In genomic region chr9:128342971-128343680, GRCh38 we compare ENCODE assay signal across 19 cellular contexts. TPM values are rescaled to one million over a fixed set of nuclear protein-coding genes. Genes with fewer than 3 reads are reported as not detected.
DNase-seq lines count a peak whose midpoint lies in the region; ATAC-seq, FAIRE-seq and TF ChIP-seq lines count a peak whose summit lies in the region.
"Had no signal": no experiment of that assay in that cellular context is flagged by ENCODE, and none has a peak within 500 bp of the region (broad histone marks: within the 10 kb centered on the region; RNA-seq: fewer than 3 reads in every experiment).

No MANE protein-coding gene starts in this region.

- no peak overlapping the region for H2BK5ac ChIP-seq in trophoblast cell (ENCODE audit: low read depth, low read length, poor library complexity)

- peaks cover 3% of the 10 kb centered on the region for H3K9me3 ChIP-seq in trophoblast cell (ENCODE audit: insufficient read depth, low read depth, low read length)
- H3K9me3 ChIP-seq: BLaER1 treated with 17β-estradiol and CSF1 and Interleukin-3, amounts not matched to agents 10 nM and 100 nM had no signal

- H3K14ac ChIP-seq in trophoblast cell (ENCODE audit: low read length), result no peak overlapping the region

- H3K36me3 ChIP-seq in GM23338 (ENCODE audit: insufficient read depth) (0 out of 2 replicates have a peak, but pooled peaks cover 4% of the 10 kb centered on the region), trophoblast cell (ENCODE audit: control insufficient read depth in 1 of 2, insufficient read depth in 2 of 2, low read length in 2 of 2) (peaks cover 36 to 41% of the 10 kb centered on the region in 2 experiments)

- peaks cover 15% of the 10 kb centered on the region for H3K27me3 Mint-ChIP-seq in GM23338 (ENCODE audit: insufficient read depth, low read depth, poor library complexity)
- no peaks in the 10 kb centered on the region for H3K27me3 Mint-ChIP-seq in stimulated activated naive CD8-positive, alpha-beta T cell treated with anti-CD3 and anti-CD28 coated beads, Interleukin-15, amount 100 ng/mL, for 72 hours
- H3K27me3 Mint-ChIP-seq: CD4-positive, CD25-positive, alpha-beta regulatory T cell had no signal

- no peak overlapping the region for H2AK5ac ChIP-seq in trophoblast cell (ENCODE audit: low read length)

- H3K79me1 ChIP-seq in trophoblast cell (ENCODE audit: low read length), result peaks cover 6% of the 10 kb centered on the region

- H3K4me2 ChIP-seq in GM23338 (no peak overlapping the region), trophoblast cell (ENCODE audit: low read length) (no peak overlapping the region)
- H3K4me2 ChIP-seq: BLaER1 treated with 17β-estradiol and CSF1 and Interleukin-3, amounts not matched to agents 10 nM and 100 nM had no signal

- no peak overlapping the region for H4K8ac ChIP-seq in trophoblast cell (ENCODE audit: low read depth, low read length)

- H3F3A ChIP-seq in GM23338 (replicated peaks; ENCODE audit: low read depth), result peaks cover 15% of the 10 kb centered on the region

- H4K20me1 ChIP-seq in GM23338 (replicated peaks; ENCODE audit: insufficient read depth), result peaks cover 6% of the 10 kb centered on the region; the same call in 1 of the 2 replicates

- no peak overlapping the region for H3K4me3 Mint-ChIP-seq in GM23338
- H3K4me3 Mint-ChIP-seq in stimulated activated naive CD8-positive, alpha-beta T cell treated with anti-CD3 and anti-CD28 coated beads, Interleukin-15, amount 100 ng/mL, for 72 hours, result no peak overlapping the region
- H3K4me3 Mint-ChIP-seq: H9, HFFc6 had no signal

- H2BK12ac ChIP-seq in trophoblast cell (ENCODE audit: low read length), result no peak overlapping the region

- H3K27ac ChIP-seq in GM23338 (ENCODE audit: low read depth) (no peak overlapping the region), trophoblast cell (ENCODE audit: low read depth, low read length) (no peak overlapping the region)
- H3K27ac ChIP-seq: BLaER1 treated with 17β-estradiol and CSF1 and Interleukin-3, amounts not matched to agents 10 nM and 100 nM; GM23248; HL-60 had no signal

- H3K36me3 Mint-ChIP-seq in GM23338 (ENCODE audit: low read depth), result peaks cover 10% of the 10 kb centered on the region; the same call in 2 of the 3 replicates

- H3K4me3 ChIP-seq in GM23338 (no peak overlapping the region), trophoblast cell (ENCODE audit: low read depth, low read length) (no peak overlapping the region)
- H3K4me3 ChIP-seq: BLaER1 treated with 17β-estradiol and CSF1 and Interleukin-3, amounts not matched to agents 10 nM and 100 nM; GM12878; GM23248; K562 had no signal

- peaks cover 4% of the 10 kb centered on the region for H3K4me1 Mint-ChIP-seq in GM23338
- peaks cover 15% of the 10 kb centered on the region for H3K4me1 Mint-ChIP-seq in stimulated activated naive CD8-positive, alpha-beta T cell treated with anti-CD3 and anti-CD28 coated beads, Interleukin-15, amount 100 ng/mL, for 72 hours

- no peak overlapping the region for H3K18ac ChIP-seq in trophoblast cell (ENCODE audit: low read length)

- no peak overlapping the region for H3K4ac ChIP-seq in trophoblast cell (ENCODE audit: low read depth, low read length)

- no peak overlapping the region for H2BK120ac ChIP-seq in trophoblast cell (ENCODE audit: insufficient read depth, low read length, poor library complexity)

- no peak overlapping the region for H4K12ac ChIP-seq in trophoblast cell (ENCODE audit: low read depth, low read length)

- H3K9ac ChIP-seq in trophoblast cell (ENCODE audit: low read length), result peak overlapping the region; percentile 11
- H3K9ac ChIP-seq: GM23248 had no signal

- H3K9me3 Mint-ChIP-seq in GM23338, result 0 out of 3 replicates have a peak, but pooled peaks cover 3% of the 10 kb centered on the region
- H3K9me3 Mint-ChIP-seq in stimulated activated naive CD8-positive, alpha-beta T cell treated with anti-CD3 and anti-CD28 coated beads, Interleukin-15, amount 100 ng/mL, for 72 hours, result no peaks in the 10 kb centered on the region
- H3K9me3 Mint-ChIP-seq: CD4-positive, CD25-positive, alpha-beta regulatory T cell; H9; HFFc6 had no signal

- H3K4me1 ChIP-seq in GM23338 (ENCODE audit: insufficient read depth), result no peaks in the 10 kb centered on the region
- H3K4me1 ChIP-seq in trophoblast cell (ENCODE audit: control insufficient read depth in 1 of 2, insufficient read depth in 2 of 2, low read length in 2 of 2), result peaks cover 0 to 10% of the 10 kb centered on the region in 2 experiments

- DNase-seq in GM23338 (ENCODE audit: low spot score), result no peak
- DNase-seq in mucosa of gallbladder (ENCODE audit: low spot score), result peak; percentile 27
- no peak for DNase-seq in trophoblast cell
- DNase-seq in AML-193 (lab: John Stamatoyannopoulos, UW), result no peak
- no peak for DNase-seq in H54 (ENCODE audit: insufficient read length, low spot score)
- DNase-seq in stimulated activated naive CD8-positive, alpha-beta T cell treated with anti-CD3 and anti-CD28 coated beads, Interleukin-15, amount 100 ng/mL, for 72 hours, result no peak
- DNase-seq: Calu3; CD4-positive, CD25-positive, alpha-beta regulatory T cell; DMS 273 treated with DMSO at 0.1 percent for 48 hours; DMS79; GM23248; H9; HFFc6 had no signal

- H4K91ac ChIP-seq in trophoblast cell (ENCODE audit: low read depth, low read length), result no peak overlapping the region

- H3K23ac ChIP-seq in trophoblast cell (ENCODE audit: low read length), result no peak overlapping the region

- no peak for TF ChIP-seq CTCF in GM23338 (conservative IDR thresholded peaks at IDR 0.05; ENCODE audit: low read depth in 2 of 2)

- H3K27ac Mint-ChIP-seq in GM23338, result no peak overlapping the region
- no peak overlapping the region for H3K27ac Mint-ChIP-seq in stimulated activated naive CD8-positive, alpha-beta T cell treated with anti-CD3 and anti-CD28 coated beads, Interleukin-15, amount 100 ng/mL, for 72 hours
- H3K27ac Mint-ChIP-seq: CD4-positive, CD25-positive, alpha-beta regulatory T cell; H9; HFFc6 had no signal

- FAIRE-seq in H54 (lab: Jason Lieb, UNC), result no peak
- FAIRE-seq: GM12878, GM18507, K562 had no signal

- H3K27me3 ChIP-seq in GM23338 (ENCODE audit: insufficient read depth) (no peaks in the 10 kb centered on the region), trophoblast cell (ENCODE audit: insufficient read depth, low read length) (no peaks in the 10 kb centered on the region)
- H3K27me3 ChIP-seq: BLaER1 treated with 17β-estradiol and CSF1 and Interleukin-3, amounts not matched to agents 10 nM and 100 nM had no signal

- no peak for TF ChIP-seq POLR2A in H54 (IDR thresholded peaks at IDR 0.05; ENCODE audit: low read depth, low read length)

- H3K9me2 ChIP-seq in GM23338 (ENCODE audit: insufficient read depth), result no peaks in the 10 kb centered on the region

- no CpG with 5 or more reads among the region's 8 CpGs for WGBS in trophoblast cell (ENCODE audit: extremely low coverage, insufficient coverage, insufficient read length)

- ATAC-seq in GM23338, result no peak
- no peak for ATAC-seq in stimulated activated naive CD8-positive, alpha-beta T cell treated with anti-CD3 and anti-CD28 coated beads, Interleukin-15, amount 100 ng/mL, for 72 hours
- ATAC-seq: GM12878, K562 had no signal

- H3K79me2 ChIP-seq in GM23338 (replicated peaks; ENCODE audit: insufficient read depth), result no peaks in the 10 kb centered on the region
- peaks cover 4% of the 10 kb centered on the region for H3K79me2 ChIP-seq in trophoblast cell (ENCODE audit: control insufficient read depth, insufficient read depth, low read length, poor library complexity)

- H2AFZ ChIP-seq in GM23338 (no peak overlapping the region), trophoblast cell (ENCODE audit: insufficient read depth, low read length, poor library complexity) (no peak overlapping the region)
- H2AFZ ChIP-seq: GM23248 had no signal

TF ChIP-seq in GM23338, 12 proteins besides CTCF, POLR2A, EP300 and RAD21 (continues in another document):
- no peak for TF ChIP-seq ETS1 (IDR thresholded peaks at IDR 0.05)

TF ChIP-seq in PFSK-1, 5 proteins besides CTCF, POLR2A, EP300 and RAD21 (continues in another document):
- no peak for TF ChIP-seq POLR2AphosphoS5 (IDR thresholded peaks at IDR 0.05; ENCODE audit: low read depth, low read length)

RNA-seq across cellular contexts. Expression of gene SLC27A4, which starts 2.8 kb away (rescaled TPM):
- 21.4 and 25.3 TPM in 2 replicates for total RNA-seq in GM23338 (2014; rRNA removed; shearing (Covaris generic))
- polyA plus RNA-seq in GM23338 (2016; fragmentation: Nextera tagmentation; extraction: Ambion mirVana), result 7.9 and 9.9 TPM in 2 replicates
- 38.3 TPM for polyA plus RNA-seq in PFSK-1 (2012; ENCODE audit: insufficient read length, low read depth)
- total RNA-seq in mucosa of gallbladder, result 50.4 TPM
- polyA plus RNA-seq in trophoblast cell (2013), result 15.7 and 17.3 TPM in 2 replicates

RNA-seq across cellular contexts. Expression of gene COQ4, which starts 20.5 kb away (rescaled TPM):
- 29.2 and 35.3 TPM in 2 replicates for total RNA-seq in GM23338 (2014; rRNA removed; shearing (Covaris generic))
- polyA plus RNA-seq in GM23338 (2016; fragmentation: Nextera tagmentation; extraction: Ambion mirVana), result 34.5 and 37.0 TPM in 2 replicates
- 62.8 TPM for polyA plus RNA-seq in PFSK-1 (2012; ENCODE audit: insufficient read length, low read depth)
- 54.8 TPM for total RNA-seq in mucosa of gallbladder
- polyA plus RNA-seq in trophoblast cell (2013), result 24.9 and 26.1 TPM in 2 replicates

RNA-seq across cellular contexts. Expression of gene TRUB2, which starts 20.9 kb away (rescaled TPM):
- total RNA-seq in GM23338 (2014; rRNA removed; shearing (Covaris generic)), result 12.0 and 15.4 TPM in 2 replicates
- 29.4 and 31.4 TPM in 2 replicates for polyA plus RNA-seq in GM23338 (2016; fragmentation: Nextera tagmentation; extraction: Ambion mirVana)
- 33.5 TPM for polyA plus RNA-seq in PFSK-1 (2012; ENCODE audit: insufficient read length, low read depth)
- 21.8 TPM for total RNA-seq in mucosa of gallbladder
- 13.3 and 13.9 TPM in 2 replicates for polyA plus RNA-seq in trophoblast cell (2013)

RNA-seq across cellular contexts. Expression of gene URM1, which starts 28.0 kb away (rescaled TPM):
- 45.3 and 47.8 TPM in 2 replicates for total RNA-seq in GM23338 (2014; rRNA removed; shearing (Covaris generic))
- polyA plus RNA-seq in GM23338 (2016; fragmentation: Nextera tagmentation; extraction: Ambion mirVana), result 27.9 and 28.6 TPM in 2 replicates
- polyA plus RNA-seq in PFSK-1 (2012; ENCODE audit: insufficient read length, low read depth), result 53.6 TPM
- 53.1 TPM for total RNA-seq in mucosa of gallbladder
- 35.0 and 35.4 TPM in 2 replicates for polyA plus RNA-seq in trophoblast cell (2013)
